23 cellular contexts compared by ENCODE assay signal in the genomic region with DNA sequence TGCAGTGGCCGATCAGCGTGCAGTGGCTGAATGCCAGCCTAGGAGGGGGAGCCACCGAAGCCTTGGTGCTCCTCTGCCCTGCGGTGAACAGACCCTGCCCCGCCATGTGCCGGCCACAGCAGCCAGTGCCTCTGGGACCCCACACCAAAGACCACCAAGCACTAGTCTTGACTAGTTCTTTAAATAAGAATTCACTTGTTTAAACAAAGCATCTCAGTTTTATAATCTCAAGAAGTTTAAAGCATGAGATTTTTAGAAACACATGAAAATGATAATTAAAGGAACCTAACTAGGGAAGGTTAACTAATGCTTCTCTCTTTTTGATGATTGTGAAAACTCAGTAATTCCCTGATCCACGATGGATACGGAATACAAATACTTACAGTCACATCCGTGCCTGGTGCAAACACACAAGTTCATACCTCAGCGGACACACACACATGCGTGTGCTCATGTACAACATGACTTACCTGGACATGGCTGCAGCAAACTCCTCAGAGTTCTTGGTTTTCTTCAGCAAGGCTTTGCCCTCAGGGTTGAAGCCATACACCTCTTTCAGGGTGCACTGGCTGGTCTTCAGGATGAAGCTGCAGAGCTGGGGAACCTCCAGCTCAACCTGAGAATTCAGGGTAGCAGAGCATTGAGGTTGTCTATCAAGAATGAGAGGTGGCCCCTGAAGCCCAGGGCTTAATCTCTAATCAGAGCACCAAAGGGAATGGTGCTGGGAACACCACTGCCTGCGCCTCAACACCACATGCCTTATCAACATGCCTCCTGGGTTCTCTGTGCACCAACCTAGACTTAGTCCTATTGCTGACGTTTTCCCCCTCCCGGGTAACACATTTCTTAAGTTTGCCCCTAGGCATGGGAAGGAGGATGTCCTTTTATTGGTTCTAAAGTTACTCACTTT. TPM values are rescaled to one million over a fixed set of nuclear protein-coding genes. Genes with fewer than 3 reads are reported as not detected.
DNase-seq lines count a peak whose midpoint lies in the region; ATAC-seq and TF ChIP-seq lines count a peak whose summit lies in the region.
"Had no signal": no experiment of that assay in that cellular context is flagged by ENCODE, and none has a peak within 500 bp of the region (broad histone marks: within the 10 kb centered on the region; RNA-seq: fewer than 3 reads in every experiment).

No MANE protein-coding gene starts in this region.

- H3K4ac ChIP-seq in neuronal stem cell (ENCODE audit: low read length), result no peak overlapping the region

- H3K4me1 ChIP-seq in neuronal stem cell (ENCODE audit: control insufficient read depth in 2 of 2, insufficient read depth in 1 of 2, low read depth in 1 of 2, low read length in 2 of 2) (peaks cover 0 to 3% of the 10 kb centered on the region in 2 donors), Karpas-422 (ENCODE audit: low read length) (no peaks in the 10 kb centered on the region)
- H3K4me1 ChIP-seq: SJCRH30 had no signal

- H3K79me2 ChIP-seq in Karpas-422 (ENCODE audit: low read length), result no peaks in the 10 kb centered on the region

- no peak overlapping the region for H4K8ac ChIP-seq in neuronal stem cell (ENCODE audit: low read depth, low read length)

- H4K20me1 ChIP-seq in Karpas-422 (ENCODE audit: insufficient read depth, low read depth, low read length), result no peaks in the 10 kb centered on the region

- no CpG with 5 or more reads among the region's 14 CpGs for WGBS in neuronal stem cell (ENCODE audit: extremely low coverage in 2 of 2, insufficient read length in 2 of 2, insufficient replicate concordance in 1 of 2), 2 donors

- ATAC-seq in left cardiac atrium, result no peak
- no peak for ATAC-seq in Right ventricle myocardium inferior
- no peak for ATAC-seq in HG02938 (IDR thresholded peaks at IDR 0.05; ENCODE audit: unreplicated experiment)
- ATAC-seq: K562, SK-N-SH treated with all-trans-retinoic acid at 6 μM for 48 hours had no signal

- CTCF ChIA-PET in RWPE1 (lab: Yijun Ruan, JAX), result no interaction called here

- no peaks in the 10 kb centered on the region for H3K36me3 ChIP-seq in neuronal stem cell (replicated peaks in 1 of 2; ENCODE audit: control insufficient read depth in 2 of 2, insufficient read depth in 2 of 2, low read length in 2 of 2)
- H3K36me3 ChIP-seq in Karpas-422 (ENCODE audit: insufficient read depth, low read length), result no peaks in the 10 kb centered on the region
- H3K36me3 ChIP-seq: MG63, SJCRH30 had no signal

- no peak overlapping the region for H3K23ac ChIP-seq in neuronal stem cell (ENCODE audit: low read depth, low read length, poor library complexity)

- POLR2A ChIA-PET in RWPE1 (lab: Yijun Ruan, JAX; ENCODE audit: low non-redundant PET), result no interaction called here

- H2AFZ ChIP-seq in neuronal stem cell (ENCODE audit: low read length) (no peak overlapping the region), Karpas-422 (ENCODE audit: low read length) (no peak overlapping the region)

- H4K91ac ChIP-seq in neuronal stem cell (ENCODE audit: low read depth, low read length, poor library complexity), result no peak overlapping the region

- H3K4me2 ChIP-seq in neuronal stem cell (ENCODE audit: insufficient read depth, low read length, poor library complexity, severe bottlenecking) (no peak overlapping the region), Karpas-422 (ENCODE audit: low read depth, low read length, poor library complexity, severe bottlenecking) (no peak overlapping the region)

- TF ChIP-seq CTCF in coronary artery (IDR thresholded peaks at IDR 0.05) (no peak), RWPE1 (conservative IDR thresholded peaks at IDR 0.05; ENCODE audit: low read depth) (no peak)

- no peak overlapping the region for H3K14ac ChIP-seq in neuronal stem cell (ENCODE audit: low read length)

- no peaks in the 10 kb centered on the region for H3K9me2 ChIP-seq in Karpas-422 (replicated peaks; ENCODE audit: insufficient read depth, low read length)

- H2BK15ac ChIP-seq in neuronal stem cell (ENCODE audit: low read length), result no peak overlapping the region

- no peak overlapping the region for H2AK5ac ChIP-seq in neuronal stem cell (ENCODE audit: low read depth, low read length)

- no peak overlapping the region for H2BK5ac ChIP-seq in neuronal stem cell (ENCODE audit: low read length)

- H3K9me3 ChIP-seq in neuronal stem cell (replicated peaks in 1 of 2; ENCODE audit: control insufficient read depth in 2 of 2, insufficient read depth in 1 of 2, low read depth in 1 of 2, low read length in 2 of 2) (no peaks in the 10 kb centered on the region), Karpas-422 (ENCODE audit: low read length) (no peaks in the 10 kb centered on the region)
- H3K9me3 ChIP-seq: MG63, SJCRH30 had no signal

- DNase-seq in left cardiac atrium, result peak; percentile 32
- DNase-seq in Right ventricle myocardium inferior (ENCODE audit: missing footprints), result no peak
- peak; percentile 36 for DNase-seq in coronary artery (ENCODE audit: low spot score)
- peak; percentile 43 for DNase-seq in islet precursor cell
- no peak for DNase-seq in neuronal stem cell (ENCODE audit: low spot score)
- DNase-seq in Karpas-422, result no peak
- DNase-seq in RWPE1 (ENCODE audit: low spot score), result no peak
- DNase-seq: Calu3, DMS79 treated with DMSO at 0.1 percent for 48 hours, GF-D8, MG63, NCI-H1105 treated with DMSO at 0.1 percent for 48 hours, NCI-H146, NCI-H1930, NCI-H2107, NCI-H446 treated with DMSO at 0.1 percent for 48 hours, NCI-H82, SJCRH30 had no signal

- H3K18ac ChIP-seq in neuronal stem cell (ENCODE audit: low read length), result peak overlapping the region; percentile 60

- no peaks in the 10 kb centered on the region for H3K79me1 ChIP-seq in neuronal stem cell (ENCODE audit: low read depth, low read length)

- H3K4me3 ChIP-seq in coronary artery, result no peak overlapping the region
- no peak overlapping the region for H3K4me3 ChIP-seq in neuronal stem cell (ENCODE audit: low read length in 2 of 2)
- H3K4me3 ChIP-seq in Karpas-422 (ENCODE audit: low read length), result no peak overlapping the region
- H3K4me3 ChIP-seq: K562, MG63, SJCRH30 had no signal

- peak overlapping the region in 1 of 2 donors; percentile 2 for H3K27ac ChIP-seq in coronary artery
- H3K27ac ChIP-seq in neuronal stem cell (replicated peaks; ENCODE audit: low read length), result no peak overlapping the region
- no peak overlapping the region for H3K27ac ChIP-seq in Karpas-422 (ENCODE audit: low read length)
- H3K27ac ChIP-seq in RWPE1, result no peak overlapping the region
- H3K27ac ChIP-seq: SJCRH30 had no signal

- no peak overlapping the region for H3K9ac ChIP-seq in neuronal stem cell (ENCODE audit: low read depth, low read length, poor library complexity)
- H3K9ac ChIP-seq in Karpas-422 (ENCODE audit: low read length), result no peak overlapping the region

- peaks cover 0 to 30% (median 9%) of the 10 kb centered on the region in 3 experiments for H3K27me3 ChIP-seq in neuronal stem cell (ENCODE audit: control insufficient read depth in 3 of 3, insufficient read depth in 3 of 3, low read depth in 1 of 3, low read length in 3 of 3)
- no peaks in the 10 kb centered on the region for H3K27me3 ChIP-seq in Karpas-422 (ENCODE audit: low read length)
- H3K27me3 ChIP-seq: MG63 had no signal

- intact Hi-C loops in left cardiac atrium (cut with DNase I) (loop anchor here in 1 of 2 donors (10.0 kb wide), 1 partner anchor 274 kb away; no protein-coding TSS in a partner anchor), Right ventricle myocardium inferior (cut with DNase I) (no loop called here)

- no peak overlapping the region for H2BK120ac ChIP-seq in neuronal stem cell (ENCODE audit: low read depth, low read length)

- no peak overlapping the region for H2BK12ac ChIP-seq in neuronal stem cell (ENCODE audit: low read length)

RNA-seq across cellular contexts. Expression of gene APOB, which starts 3.1 kb away (rescaled TPM):
- 10 to 100 TPM; 25.1 to 48.1 TPM for total RNA-seq in left cardiac atrium
- 12.5 TPM for total RNA-seq in Right ventricle myocardium inferior
- polyA plus RNA-seq in neuronal stem cell (2013, experiment 1 of 2), result 0.01 TPM
- 0.03 TPM for polyA plus RNA-seq in neuronal stem cell (2013, experiment 2 of 2)
- not detected in 2 replicates for total RNA-seq in Karpas-422 (2014; rRNA removed; shearing (Covaris generic); ENCODE audit: low replicate concordance)
- total RNA-seq: A172, LHCN-M2 had no signal
- polyA plus RNA-seq: K562 had no signal

Comparison
In these comparisons a context has a peak if more than half of its experiments do, and no peak if none do; other contexts are left out.
1. DNase-seq: peak in left cardiac atrium (single experiment), coronary artery (single experiment) and islet precursor cell (single experiment); none in Right ventricle myocardium inferior (single experiment), neuronal stem cell (single experiment), Karpas-422 (single experiment) and RWPE1 (single experiment).
2. RNA of gene APOB, which starts 3.1 kb away (total RNA-seq): 25.1 to 48.1 TPM in left cardiac atrium and 12.5 TPM in Right ventricle myocardium inferior (single experiment); not detected in Karpas-422; every median in the first group is over 10 times any median in the second.